In genomic region chr17:61927211-61928100, GRCh38 we compare ENCODE assay signal across 8 cellular contexts. TPM values are rescaled to one million over a fixed set of nuclear protein-coding genes. Genes with fewer than 3 reads are reported as not detected.
A peak's percentile ranks its signal among the peaks of the same experiment; 100 is the strongest.
DNase-seq lines count a peak whose midpoint lies in the region; ATAC-seq and TF ChIP-seq lines count a peak whose summit lies in the region.

Gene INTS2, minus strand, starts transcription at chr17:61927982. Its CDS starts 1,338 bp downstream, at chr17:61926644.

- H4K20me1 ChIP-seq in OCI-LY1 (ENCODE audit: insufficient read depth, low read length) = no peaks in the 10 kb centered on the region

- peak within 1 kb of the TSS; percentile 69 for H3K27ac ChIP-seq in OCI-LY1 (ENCODE audit: low read depth, low read length, poor library complexity, severe bottlenecking)

- no peak for TF ChIP-seq CTCF in OCI-LY1 (IDR thresholded peaks at IDR 0.05; ENCODE audit: low read length)
- no peak for TF ChIP-seq CTCF in epithelial cell of esophagus (IDR thresholded peaks at IDR 0.05; ENCODE audit: insufficient read depth, low read depth, low read length, missing control alignments)

- H3K4me3 ChIP-seq in OCI-LY1 (ENCODE audit: low read depth, low read length, poor library complexity, severe bottlenecking) = peak within 1 kb of the TSS; percentile 86
- H3K4me3 ChIP-seq in epithelial cell of esophagus (ENCODE audit: low read length) = peak within 1 kb of the TSS; percentile 83
- H3K4me3 ChIP-seq in mononuclear cell (ENCODE audit: low read length) = peak within 1 kb of the TSS; percentile 75

- no peaks in the 10 kb centered on the region for H3K27me3 ChIP-seq in OCI-LY1 (ENCODE audit: insufficient read depth, low read length)
- no peaks in the 10 kb centered on the region for H3K27me3 ChIP-seq in mononuclear cell (ENCODE audit: insufficient read depth, low read length)

- H3K4me2 ChIP-seq in OCI-LY1 (ENCODE audit: low read length) = peak within 1 kb of the TSS; percentile 90

- ATAC-seq in GM21515 (IDR thresholded peaks at IDR 0.05; ENCODE audit: unreplicated experiment) = peak; percentile 67

- H3K9me3 ChIP-seq in OCI-LY1 (ENCODE audit: low read length) (no peaks in the 10 kb centered on the region), mononuclear cell (ENCODE audit: low read depth, low read length) (no peaks in the 10 kb centered on the region)

- DNase-seq in COLO829 (ENCODE audit: low spot score) (peak; percentile 95), HuH-7 (ENCODE audit: low spot score) (peak; percentile 90), epithelial cell of esophagus (ENCODE audit: low read depth) (peak; percentile 95)
- DNase-seq in activated CD8-positive, alpha-beta memory T cell treated with anti-CD3 and anti-CD28 coated beads, Interleukin-2, amount 50 U/mL, for 4 hours = peak; percentile 96
- peak; percentile 87 to 94 for DNase-seq in stimulated activated CD8-positive, alpha-beta memory T cell treated with anti-CD3 and anti-CD28 coated beads, Interleukin-2, amount 100 ng/mL, for 48 hours (ENCODE audit: low read depth in 2 of 2)

- H3K9ac ChIP-seq in OCI-LY1 (ENCODE audit: low read length) = peak within 1 kb of the TSS; percentile 90

- H3K4me1 ChIP-seq in OCI-LY1 (ENCODE audit: insufficient read depth, low read length, severe bottlenecking) (peaks cover 19% of the 10 kb centered on the region), mononuclear cell (ENCODE audit: insufficient read depth, low read length) (peaks cover 19% of the 10 kb centered on the region)

- peaks cover 11% of the 10 kb centered on the region for H3K79me2 ChIP-seq in OCI-LY1 (ENCODE audit: insufficient read depth, low read length)

- no peaks in the 10 kb centered on the region for H3F3A ChIP-seq in OCI-LY1 (ENCODE audit: insufficient read depth, low read length)

- peaks cover 18% of the 10 kb centered on the region for H3K36me3 ChIP-seq in OCI-LY1 (ENCODE audit: insufficient read depth, low read length)

- no peaks in the 10 kb centered on the region for H3K9me2 ChIP-seq in OCI-LY1 (ENCODE audit: low read depth, low read length)

- peak within 1 kb of the TSS; percentile 99 for H2AFZ ChIP-seq in OCI-LY1 (ENCODE audit: low read length)

RNA-seq across cellular contexts. Expression of gene INTS2, which starts in this region (rescaled TPM):
- total RNA-seq in mononuclear cell = 12.4 TPM

Comparison
In these comparisons a context has a peak if more than half of its experiments do, and no peak if none do; other contexts are left out.
1. Peak in every context shown above with its lines: DNase-seq, ATAC-seq, H3K4me3 ChIP-seq and H3K27ac ChIP-seq.